9 cellular contexts compared by ENCODE assay signal in genomic region chr12:54759751-54760150, GRCh38.
A peak's percentile ranks its signal among the peaks of the same experiment; 100 is the strongest.
DNase-seq lines count a peak whose midpoint lies in the region; ATAC-seq and TF ChIP-seq lines count a peak whose summit lies in the region.
"Had no signal": no experiment of that assay in that cellular context is flagged by ENCODE, and none has a peak within 500 bp of the region (broad histone marks: within the 10 kb centered on the region; RNA-seq: fewer than 3 reads in every experiment).

No MANE protein-coding gene starts in this region.

- H3K79me1 ChIP-seq in H9 (ENCODE audit: insufficient read depth, low read depth, low read length, poor library complexity, severe bottlenecking): no peaks in the 10 kb centered on the region

- H3K23ac ChIP-seq in H9 (ENCODE audit: insufficient read length, low read depth, low read length): no peak overlapping the region

- H2BK20ac ChIP-seq in H9 (ENCODE audit: low read depth, low read length, poor library complexity, severe bottlenecking): no peak overlapping the region

- no peak overlapping the region for H3K14ac ChIP-seq in H9 (ENCODE audit: insufficient read depth, low read length)

- WGBS in H9 (ENCODE audit: extremely low coverage, insufficient read length, low lambda C conversion rate): no CpG with 5 or more reads among the region's 1 CpG

- H3K18ac ChIP-seq in H9 (ENCODE audit: insufficient read length, low read depth, low read length): no peak overlapping the region

- H2BK5ac ChIP-seq in H9 (ENCODE audit: insufficient read length, low read length): no peak overlapping the region

- no peak for ATAC-seq in foreskin keratinocyte
- ATAC-seq in HG03175 (IDR thresholded peaks at IDR 0.05; ENCODE audit: unreplicated experiment): no peak
- no peak for ATAC-seq in HG02678 (IDR thresholded peaks at IDR 0.05; ENCODE audit: unreplicated experiment)
- ATAC-seq: stimulated activated naive CD8-positive, alpha-beta T cell treated with anti-CD3 and anti-CD28 coated beads, Interleukin-15, amount 100 ng/mL, for 72 hours had no signal

- no peak overlapping the region for H4K5ac ChIP-seq in H9 (ENCODE audit: insufficient read length, low read depth, low read length)

- DNase-seq in DMS53 treated with DMSO at 0.1 percent for 48 hours (lab: John Stamatoyannopoulos, UW; ENCODE audit: unreplicated experiment) (peak; percentile 48), H9 (peak; percentile 74), NT2/D1 (ENCODE audit: low read depth, low spot score) (peak; percentile 63), foreskin keratinocyte (peak; percentile 10 to 44), NCI-H1694 (lab: John Stamatoyannopoulos, UW) (no peak)
- DNase-seq in activated T-cell treated with anti-CD3 and anti-CD28 coated beads, Interleukin-2, amount 50 U/mL, for 24 hours: no peak

- H3K9ac ChIP-seq in H9 (ENCODE audit: extremely low read depth, insufficient read length, low read length) (no peak overlapping the region), NT2/D1 (ENCODE audit: insufficient read length, low read depth) (no peak overlapping the region)

- no peaks in the 10 kb centered on the region for H3K36me3 ChIP-seq in NT2/D1 (ENCODE audit: insufficient read depth, insufficient read length, low read length)

- H3K27ac Mint-ChIP-seq in H9: no peak overlapping the region
- no peak overlapping the region for H3K27ac Mint-ChIP-seq in activated T-cell treated with anti-CD3 and anti-CD28 coated beads, Interleukin-2, amount 50 U/mL, for 24 hours
- H3K27ac Mint-ChIP-seq: stimulated activated naive CD8-positive, alpha-beta T cell treated with anti-CD3 and anti-CD28 coated beads, Interleukin-15, amount 100 ng/mL, for 72 hours had no signal

- peaks cover 3 to 7% of the 10 kb centered on the region in 2 experiments; a peak in 3 of 5 replicates for H3K9me3 Mint-ChIP-seq in H9
- H3K9me3 Mint-ChIP-seq in activated T-cell treated with anti-CD3 and anti-CD28 coated beads, Interleukin-2, amount 50 U/mL, for 24 hours: peaks cover 5% of the 10 kb centered on the region

- no peak overlapping the region for H2BK12ac ChIP-seq in H9 (ENCODE audit: insufficient read length, low read depth, low read length)

- no peak overlapping the region for H2BK15ac ChIP-seq in H9 (ENCODE audit: low read depth, low read length)

- peak overlapping the region; percentile 88 for H2AFZ ChIP-seq in H9 (ENCODE audit: low read length)

- no peak overlapping the region for H3K4me3 ChIP-seq in NT2/D1 (ENCODE audit: insufficient read length, low read depth)

- H3K27ac ChIP-seq in H9 (ENCODE audit: insufficient read length, low read depth, low read length) (no peak overlapping the region), foreskin keratinocyte (no peak overlapping the region)

- no peak overlapping the region for H2BK120ac ChIP-seq in H9 (ENCODE audit: low read depth, low read length, poor library complexity, severe bottlenecking)

- H4K91ac ChIP-seq in H9 (ENCODE audit: insufficient read length, low read depth, low read length): no peak overlapping the region

- TF ChIP-seq CTCF in H9 (conservative IDR thresholded peaks at IDR 0.05): peak; percentile 81
- TF ChIP-seq CTCF in foreskin keratinocyte (conservative IDR thresholded peaks at IDR 0.05): peak; percentile 58

- H3K27me3 Mint-ChIP-seq in H9 (ENCODE audit: low read depth): no peaks in the 10 kb centered on the region
- H3K27me3 Mint-ChIP-seq in activated T-cell treated with anti-CD3 and anti-CD28 coated beads, Interleukin-2, amount 50 U/mL, for 24 hours: no peaks in the 10 kb centered on the region
- H3K27me3 Mint-ChIP-seq: stimulated activated naive CD8-positive, alpha-beta T cell treated with anti-CD3 and anti-CD28 coated beads, Interleukin-15, amount 100 ng/mL, for 72 hours had no signal

- H3K4me1 Mint-ChIP-seq in H9: no peaks in the 10 kb centered on the region
- H3K4me1 Mint-ChIP-seq in activated T-cell treated with anti-CD3 and anti-CD28 coated beads, Interleukin-2, amount 50 U/mL, for 24 hours (ENCODE audit: low read depth): peaks cover 15% of the 10 kb centered on the region

- H3T11ph ChIP-seq in H9 (ENCODE audit: low read length): no peak overlapping the region

- H3K23me2 ChIP-seq in H9 (ENCODE audit: insufficient read length, low read depth, low read length, poor library complexity, severe bottlenecking): no peaks in the 10 kb centered on the region

- H2AK5ac ChIP-seq in H9 (ENCODE audit: insufficient read length, low read length): no peak overlapping the region

- peaks cover 0 to 4% (median 0%) of the 10 kb centered on the region in 3 experiments; a peak in 1 of 7 replicates for H3K36me3 Mint-ChIP-seq in H9 (ENCODE audit: insufficient read depth in 1 of 3, low read depth in 3 of 3)
- no peaks in the 10 kb centered on the region for H3K36me3 Mint-ChIP-seq in activated T-cell treated with anti-CD3 and anti-CD28 coated beads, Interleukin-2, amount 50 U/mL, for 24 hours (ENCODE audit: low read depth)

- no peaks in the 10 kb centered on the region for H4K20me1 ChIP-seq in H9 (ENCODE audit: control insufficient read depth, insufficient read depth, insufficient read length)

- H3K4ac ChIP-seq in H9 (ENCODE audit: low read depth, low read length): no peak overlapping the region

- no peak overlapping the region for H4K8ac ChIP-seq in H9 (replicated peaks; ENCODE audit: insufficient read length, low read depth, low read length)

- no peak overlapping the region for H3K4me2 ChIP-seq in H9 (ENCODE audit: insufficient read depth, insufficient read length, low read length)

- no peak overlapping the region for H3K4me3 Mint-ChIP-seq in H9
- no peak overlapping the region for H3K4me3 Mint-ChIP-seq in activated T-cell treated with anti-CD3 and anti-CD28 coated beads, Interleukin-2, amount 50 U/mL, for 24 hours
- H3K4me3 Mint-ChIP-seq: stimulated activated naive CD8-positive, alpha-beta T cell treated with anti-CD3 and anti-CD28 coated beads, Interleukin-15, amount 100 ng/mL, for 72 hours had no signal

- H3K56ac ChIP-seq in H9 (ENCODE audit: insufficient read length, low read depth, low read length): no peak overlapping the region

- H3K9me3 ChIP-seq in H9 (ENCODE audit: control insufficient read depth, low read depth, low read length) (no peaks in the 10 kb centered on the region), NT2/D1 (ENCODE audit: insufficient read depth, low read length) (no peaks in the 10 kb centered on the region)

- no peaks in the 10 kb centered on the region for H3K79me2 ChIP-seq in H9 (ENCODE audit: insufficient read depth, low read length)

- H3K27me3 ChIP-seq in H9 (ENCODE audit: insufficient read depth, low read length) (no peaks in the 10 kb centered on the region), NT2/D1 (ENCODE audit: insufficient read depth, insufficient read length) (no peaks in the 10 kb centered on the region), foreskin keratinocyte (no peaks in the 10 kb centered on the region)

- H3K4me1 ChIP-seq in H9 (ENCODE audit: insufficient read depth, low read length): peaks cover 2% of the 10 kb centered on the region
- no peaks in the 10 kb centered on the region for H3K4me1 ChIP-seq in NT2/D1 (ENCODE audit: insufficient read depth, insufficient read length)
- no peaks in the 10 kb centered on the region for H3K4me1 ChIP-seq in foreskin keratinocyte

Comparison
In these comparisons a context has a peak if more than half of its experiments do, and no peak if none do; other contexts are left out.
1. DNase-seq: peak in DMS53 treated with DMSO at 0.1 percent for 48 hours (single experiment), H9 (single experiment), NT2/D1 (single experiment) and foreskin keratinocyte (2 of 2); none in NCI-H1694 (single experiment) and activated T-cell treated with anti-CD3 and anti-CD28 coated beads, Interleukin-2, amount 50 U/mL, for 24 hours (single experiment).